ENCODE assay signal across 13 cellular contexts in the genomic region with DNA sequence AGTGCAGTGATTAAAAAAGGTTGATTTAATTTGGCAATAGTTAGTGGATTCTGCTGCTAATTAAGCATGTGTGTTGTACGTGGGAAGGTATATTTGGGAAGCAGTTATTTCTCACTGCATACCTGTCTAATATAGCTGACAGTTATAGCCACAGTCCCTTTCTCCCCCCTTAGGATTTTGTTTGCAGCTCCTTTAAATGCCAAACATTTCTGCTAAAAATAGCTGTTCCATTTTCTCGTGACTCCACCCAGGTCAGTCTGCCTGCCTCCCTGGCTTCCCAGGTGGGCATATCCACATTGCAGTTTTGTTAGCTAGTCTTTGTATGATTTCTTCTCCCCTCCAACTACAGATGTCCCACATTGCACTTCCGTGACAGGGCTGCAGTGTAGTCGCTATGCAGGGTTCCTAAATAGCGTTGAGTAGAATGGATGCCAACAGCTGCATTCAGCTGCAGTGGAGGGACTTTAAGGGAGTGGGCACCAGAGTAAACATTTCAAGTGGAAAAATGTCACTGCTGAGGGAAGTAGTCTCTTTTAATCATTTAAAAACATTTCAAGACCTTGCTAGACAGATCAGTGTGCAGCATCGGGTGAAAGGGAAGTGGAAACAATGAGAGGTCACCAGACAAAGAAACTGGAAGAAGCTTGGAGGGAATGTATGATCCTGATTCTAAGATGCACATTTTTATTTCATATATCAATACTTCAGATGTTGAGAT.
DNase-seq lines count a peak whose midpoint lies in the region; ATAC-seq and TF ChIP-seq lines count a peak whose summit lies in the region.
"Had no signal": no experiment of that assay in that cellular context is flagged by ENCODE, and none has a peak within 500 bp of the region (broad histone marks: within the 10 kb centered on the region; RNA-seq: fewer than 3 reads in every experiment).

No MANE protein-coding gene starts in this region.

- no peak overlapping the region for H3K27ac Mint-ChIP-seq in naive thymus-derived CD8-positive, alpha-beta T cell
- H3K27ac Mint-ChIP-seq: activated CD4-positive, alpha-beta memory T cell treated with anti-CD3 and anti-CD28 coated beads for 36 hours; CD8-positive, alpha-beta T cell; natural killer cell had no signal

- peak overlapping the region; percentile 39 for H3K4me3 ChIP-seq in SJCRH30
- H3K4me3 ChIP-seq in left lung: no peak overlapping the region
- peak overlapping the region; percentile 11 to 12 for H3K4me3 ChIP-seq in tibial artery
- H3K4me3 ChIP-seq in transverse colon: no peak overlapping the region

- no peak overlapping the region for H3K4me3 Mint-ChIP-seq in naive thymus-derived CD8-positive, alpha-beta T cell
- H3K4me3 Mint-ChIP-seq: activated CD4-positive, alpha-beta memory T cell treated with anti-CD3 and anti-CD28 coated beads for 36 hours; CD8-positive, alpha-beta T cell; natural killer cell had no signal

- no peaks in the 10 kb centered on the region for H3K27me3 ChIP-seq in SJCRH30
- no peaks in the 10 kb centered on the region for H3K27me3 ChIP-seq in left lung
- H3K27me3 ChIP-seq in tibial artery: no peaks in the 10 kb centered on the region
- H3K27me3 ChIP-seq in transverse colon: no peaks in the 10 kb centered on the region

- DNase-seq in Right ventricle myocardium inferior (ENCODE audit: missing footprints) (no peak), cardiac septum (ENCODE audit: low spot score) (no peak), SJCRH30 (peak; percentile 42 to 66), left lung (no peak), tibial artery (no peak), transverse colon (no peak)
- DNase-seq in activated effector memory CD4-positive, alpha-beta T cell treated with Interleukin-2 at 50 U/mL for 16 hours: no peak
- DNase-seq in naive thymus-derived CD8-positive, alpha-beta T cell: no peak
- DNase-seq: activated CD4-positive, alpha-beta memory T cell treated with anti-CD3 and anti-CD28 coated beads for 36 hours; CD8-positive, alpha-beta T cell; central memory CD4-positive, alpha-beta T cell; natural killer cell; NCI-H1694 had no signal

- H3K4me1 Mint-ChIP-seq in naive thymus-derived CD8-positive, alpha-beta T cell: peaks cover 0 to 3% (median 1%) of the 10 kb centered on the region in 4 donors
- H3K4me1 Mint-ChIP-seq: natural killer cell had no signal

- TF ChIP-seq POLR2A in transverse colon (IDR thresholded peaks at IDR 0.05): no peak

- ATAC-seq in Right ventricle myocardium inferior (peak; percentile 76), left lung (peak; percentile 53)
- no peak for ATAC-seq in naive thymus-derived CD8-positive, alpha-beta T cell
- ATAC-seq: CD8-positive, alpha-beta T cell; natural killer cell had no signal

- TF ChIP-seq CTCF in left lung (IDR thresholded peaks at IDR 0.05) (no peak), tibial artery (IDR thresholded peaks at IDR 0.05) (no peak), transverse colon (IDR thresholded peaks at IDR 0.05) (no peak)

- WGBS in transverse colon (ENCODE audit: low coverage in 1 of 2), 2 donors: 40% methylated on average over 2 to 6 of the region's 6 CpGs

- no peaks in the 10 kb centered on the region for H3K4me1 ChIP-seq in SJCRH30
- H3K4me1 ChIP-seq in left lung: no peaks in the 10 kb centered on the region
- H3K4me1 ChIP-seq in tibial artery: peaks cover 0 to 27% (median 8%) of the 10 kb centered on the region in 4 donors
- H3K4me1 ChIP-seq in transverse colon: no peaks in the 10 kb centered on the region

- no peaks in the 10 kb centered on the region for H3K9me3 Mint-ChIP-seq in naive thymus-derived CD8-positive, alpha-beta T cell
- H3K9me3 Mint-ChIP-seq: activated CD4-positive, alpha-beta memory T cell treated with anti-CD3 and anti-CD28 coated beads for 36 hours; CD8-positive, alpha-beta T cell; natural killer cell had no signal

- H3K9me3 ChIP-seq in SJCRH30 (replicated peaks): no peaks in the 10 kb centered on the region
- no peaks in the 10 kb centered on the region for H3K9me3 ChIP-seq in left lung
- no peaks in the 10 kb centered on the region for H3K9me3 ChIP-seq in tibial artery
- no peaks in the 10 kb centered on the region for H3K9me3 ChIP-seq in transverse colon

- POLR2A ChIA-PET in naive thymus-derived CD8-positive, alpha-beta T cell (lab: Charles Lee): no interaction called here

- intact Hi-C loops in Right ventricle myocardium inferior (cut with DNase I) (no loop called here), cardiac septum (cut with DNase I) (loop anchor here (5.0 kb wide), 1 partner anchor 82 kb away; no protein-coding TSS in a partner anchor), left lung (cut with DNase I) (no loop called here), tibial artery (cut with DNase I; ENCODE audit: low total_unique reads) (no loop called here), transverse colon (cut with DNase I; ENCODE audit: low total_unique reads) (loop anchor here (2.0 kb wide), 1 partner anchor 68 kb away; no protein-coding TSS in a partner anchor)

- in situ Hi-C loops in transverse colon (cut with MboI; ENCODE audit: low pct_ligation_motif_present in 1 of 4, low pct_unique_long_range_greater_than_20kb in 1 of 4, low sequenced_read_pairs in 3 of 4): loop anchor here in 3 of 4 donors (25.0 kb wide), 2 partner anchors 567 to 692 kb away; no protein-coding TSS in a partner anchor

- peaks cover 2 to 25% (median 4%) of the 10 kb centered on the region in 5 donors for H3K27me3 Mint-ChIP-seq in naive thymus-derived CD8-positive, alpha-beta T cell

- H3K27ac ChIP-seq in SJCRH30 (peak overlapping the region; percentile 57), left lung (no peak overlapping the region), tibial artery (peak overlapping the region in 1 of 2 donors; percentile 15), transverse colon (no peak overlapping the region)

- no peak for TF ChIP-seq EP300 in transverse colon (IDR thresholded peaks at IDR 0.05; ENCODE audit: low read depth)

- no peaks in the 10 kb centered on the region for H3K36me3 Mint-ChIP-seq in naive thymus-derived CD8-positive, alpha-beta T cell
- H3K36me3 Mint-ChIP-seq: activated CD4-positive, alpha-beta memory T cell treated with anti-CD3 and anti-CD28 coated beads for 36 hours; CD8-positive, alpha-beta T cell; natural killer cell had no signal

- H3K36me3 ChIP-seq in SJCRH30 (no peaks in the 10 kb centered on the region), left lung (no peaks in the 10 kb centered on the region), tibial artery (no peaks in the 10 kb centered on the region), transverse colon (no peaks in the 10 kb centered on the region)

Comparison
In these comparisons a context has a peak if more than half of its experiments do, and no peak if none do; other contexts are left out.
1. intact Hi-C loops: an anchor here in cardiac septum (5.0 kb wide) and transverse colon (2.0 kb wide); none called in Right ventricle myocardium inferior, left lung and tibial artery.
2. ATAC-seq: peak in Right ventricle myocardium inferior (single experiment) and left lung (single experiment); none in naive thymus-derived CD8-positive, alpha-beta T cell (0 of 2).
3. DNase-seq: peak in SJCRH30 (2 of 2); none in Right ventricle myocardium inferior (single experiment), cardiac septum (single experiment), left lung (0 of 2), tibial artery (0 of 2), transverse colon (single experiment), activated effector memory CD4-positive, alpha-beta T cell treated with Interleukin-2 at 50 U/mL for 16 hours (single experiment) and naive thymus-derived CD8-positive, alpha-beta T cell (0 of 10).
4. H3K4me3 ChIP-seq: peak in SJCRH30 (single experiment) and tibial artery (2 of 2); none in left lung (0 of 2) and transverse colon (0 of 4).